In genomic region chr4:70505152-70505748, GRCh38 we compare ENCODE assay signal across 9 cellular contexts. TPM values are rescaled to one million over a fixed set of nuclear protein-coding genes. Genes with fewer than 3 reads are reported as not detected.
DNase-seq lines count a peak whose midpoint lies in the region; ATAC-seq, FAIRE-seq and TF ChIP-seq lines count a peak whose summit lies in the region.
"Had no signal": no experiment of that assay in that cellular context is flagged by ENCODE, and none has a peak within 500 bp of the region (broad histone marks: within the 10 kb centered on the region; RNA-seq: fewer than 3 reads in every experiment).

No MANE protein-coding gene starts in this region.

- no peaks in the 10 kb centered on the region for H3K9me3 ChIP-seq in PC-3 (ENCODE audit: low read length)

- intact Hi-C loops in PC-3 (cut with micrococcal nuclease) = loop anchor here (1.0 to 2.0 kb wide), 3 partner anchors 54 to 816 kb away; no protein-coding TSS in a partner anchor
- intact Hi-C loops in activated T-helper 2 cell treated with anti-CD3 and anti-CD28 coated beads, Interferon-gamma antibody, Interleukin-2, Interleukin-4, amounts not matched to agents 10 μg/mL and 5 μg/mL and 100 μg/mL, durations not matched to agents 14 hours and 24 hours and 36 hours (cut with micrococcal nuclease) = loop anchor here (2.0 kb wide), 1 partner anchor 816 kb away; no protein-coding TSS in a partner anchor

- H3K27ac Mint-ChIP-seq in activated T-helper 2 cell treated with anti-CD3 and anti-CD28 coated beads, Interferon-gamma antibody, Interleukin-2, Interleukin-4, amounts not matched to agents 10 μg/mL and 5 μg/mL and 100 μg/mL, durations not matched to agents 14 hours and 24 hours and 36 hours = no peak overlapping the region
- H3K27ac Mint-ChIP-seq: dendritic cell treated with granulocyte-macrophage colony-stimulating factor and Interleukin-4, amounts not matched to agents 40 ng/mL and 50 ng/mL, for 4 days had no signal

- no peaks in the 10 kb centered on the region for H3K4me1 Mint-ChIP-seq in activated T-helper 2 cell treated with anti-CD3 and anti-CD28 coated beads, Interferon-gamma antibody, Interleukin-2, Interleukin-4, amounts not matched to agents 10 μg/mL and 5 μg/mL and 100 μg/mL, durations not matched to agents 14 hours and 24 hours and 36 hours (ENCODE audit: low read depth)

- in situ Hi-C loops in Caki2 (cut with HindIII; ENCODE audit: low pct_unique_long_range_greater_than_20kb, low sequenced_read_pairs) = no loop called here

- H3K9me2 ChIP-seq in PC-3 (replicated peaks; ENCODE audit: low read length) = 0 out of 2 replicates have a peak, but pooled peaks cover 3% of the 10 kb centered on the region

- no TSS peak for BruUV-seq in PC-3 (replicated peaks; lab: Mats Ljungman, UMichigan)

- H3K79me2 ChIP-seq in PC-3 (ENCODE audit: low read length) = no peaks in the 10 kb centered on the region

- no peak overlapping the region for H3K4me3 Mint-ChIP-seq in activated T-helper 2 cell treated with anti-CD3 and anti-CD28 coated beads, Interferon-gamma antibody, Interleukin-2, Interleukin-4, amounts not matched to agents 10 μg/mL and 5 μg/mL and 100 μg/mL, durations not matched to agents 14 hours and 24 hours and 36 hours (ENCODE audit: low read depth)
- H3K4me3 Mint-ChIP-seq: dendritic cell treated with granulocyte-macrophage colony-stimulating factor and Interleukin-4, amounts not matched to agents 40 ng/mL and 50 ng/mL, for 4 days had no signal

- no peak overlapping the region for H3K27ac ChIP-seq in PC-3 (ENCODE audit: low read length)

- no peak for FAIRE-seq in frontal cortex (lab: Jason Lieb, UNC)

- peak; percentile 98 for TF ChIP-seq CTCF in PC-3 (conservative IDR thresholded peaks at IDR 0.05; ENCODE audit: low read depth, low read length)

- H3K4me3 ChIP-seq in PC-3 (ENCODE audit: low read length) = no peak overlapping the region

- no peaks in the 10 kb centered on the region for H3K27me3 Mint-ChIP-seq in activated T-helper 2 cell treated with anti-CD3 and anti-CD28 coated beads, Interferon-gamma antibody, Interleukin-2, Interleukin-4, amounts not matched to agents 10 μg/mL and 5 μg/mL and 100 μg/mL, durations not matched to agents 14 hours and 24 hours and 36 hours (ENCODE audit: low read depth)
- H3K27me3 Mint-ChIP-seq: dendritic cell treated with granulocyte-macrophage colony-stimulating factor and Interleukin-4, amounts not matched to agents 40 ng/mL and 50 ng/mL, for 4 days had no signal

- no peak overlapping the region for H3K4me2 ChIP-seq in PC-3 (ENCODE audit: low read length)

- peak; percentile 95 for ATAC-seq in GM19328 (IDR thresholded peaks at IDR 0.05; ENCODE audit: unreplicated experiment)
- ATAC-seq in HG03354 (IDR thresholded peaks at IDR 0.05; ENCODE audit: poor library complexity, severe bottlenecking, unreplicated experiment) = peak; percentile 95
- peak; percentile 88 for ATAC-seq in PC-3

- H3K9ac ChIP-seq in PC-3 (ENCODE audit: low read length) = no peak overlapping the region

- CTCF ChIA-PET in PC-3 (lab: Charles Lee) = interaction anchor here (1.2 kb wide), 1 partner anchor 54 kb away, joined by 3 read pairs; no protein-coding TSS in a partner anchor

- H3K36me3 ChIP-seq in PC-3 (ENCODE audit: low read depth, low read length) = no peaks in the 10 kb centered on the region

- H3K36me3 Mint-ChIP-seq in activated T-helper 2 cell treated with anti-CD3 and anti-CD28 coated beads, Interferon-gamma antibody, Interleukin-2, Interleukin-4, amounts not matched to agents 10 μg/mL and 5 μg/mL and 100 μg/mL, durations not matched to agents 14 hours and 24 hours and 36 hours (ENCODE audit: low read depth) = no peaks in the 10 kb centered on the region

- no peaks in the 10 kb centered on the region for H3F3A ChIP-seq in PC-3 (ENCODE audit: low read length, unreplicated experiment)

- H3K9me3 Mint-ChIP-seq in activated T-helper 2 cell treated with anti-CD3 and anti-CD28 coated beads, Interferon-gamma antibody, Interleukin-2, Interleukin-4, amounts not matched to agents 10 μg/mL and 5 μg/mL and 100 μg/mL, durations not matched to agents 14 hours and 24 hours and 36 hours = no peaks in the 10 kb centered on the region
- H3K9me3 Mint-ChIP-seq: dendritic cell treated with granulocyte-macrophage colony-stimulating factor and Interleukin-4, amounts not matched to agents 40 ng/mL and 50 ng/mL, for 4 days had no signal

- H2AFZ ChIP-seq in PC-3 (ENCODE audit: low read length) = no peak overlapping the region

- peak; percentile 42 for DNase-seq in Caki2 (ENCODE audit: low read depth)
- DNase-seq in PC-3 = peak; percentile 81
- peak; percentile 24 for DNase-seq in activated T-helper 2 cell treated with anti-CD3 and anti-CD28 coated beads, Interferon-gamma antibody, Interleukin-2, Interleukin-4, amounts not matched to agents 10 μg/mL and 5 μg/mL and 100 μg/mL, durations not matched to agents 14 hours and 24 hours and 36 hours (ENCODE audit: low spot score)
- DNase-seq in frontal cortex (ENCODE audit: low spot score in 2 of 2) = peak; percentile 1 to 20
- peak; percentile 63 for DNase-seq in pons (ENCODE audit: low spot score)
- no peak for DNase-seq in SIG-M5 treated with dmso at 0.1 percent for 504 hours (lab: John Stamatoyannopoulos, UW; ENCODE audit: unreplicated experiment)

- peaks cover 37% of the 10 kb centered on the region for H3K27me3 ChIP-seq in PC-3 (ENCODE audit: low read length)

- no peaks in the 10 kb centered on the region for H4K20me1 ChIP-seq in PC-3 (ENCODE audit: low read length)

- no peaks in the 10 kb centered on the region for H3K4me1 ChIP-seq in PC-3 (ENCODE audit: insufficient read depth, low read length)

- POLR2A ChIA-PET in PC-3 (lab: Charles Lee; ENCODE audit: unreplicated experiment) = no interaction called here

RNA-seq across cellular contexts. Expression of gene AMTN, which starts 13.1 kb away (rescaled TPM):
- total RNA-seq in Caki2 (2014; rRNA removed; shearing (Covaris generic); ENCODE audit: low replicate concordance) = not detected in 2 replicates
- total RNA-seq in PC-3 (2014; rRNA removed) (0.40 TPM in 1 of 2 replicates, not detected in the other), frontal cortex (not detected)
- total RNA-seq in activated T-helper 2 cell treated with anti-CD3 and anti-CD28 coated beads, Interferon-gamma antibody, Interleukin-2, Interleukin-4, amounts not matched to agents 10 μg/mL and 5 μg/mL and 100 μg/mL, durations not matched to agents 14 hours and 24 hours and 36 hours = not detected in 2 replicates

RNA-seq across cellular contexts. Expression of gene MUC7, which starts 33.3 kb away (rescaled TPM):
- not detected in 2 replicates for total RNA-seq in Caki2 (2014; rRNA removed; shearing (Covaris generic); ENCODE audit: low replicate concordance)
- total RNA-seq in PC-3 (2014; rRNA removed) (0.04 TPM in 1 of 2 replicates, not detected in the other), frontal cortex (not detected)
- total RNA-seq in activated T-helper 2 cell treated with anti-CD3 and anti-CD28 coated beads, Interferon-gamma antibody, Interleukin-2, Interleukin-4, amounts not matched to agents 10 μg/mL and 5 μg/mL and 100 μg/mL, durations not matched to agents 14 hours and 24 hours and 36 hours = not detected in 2 replicates
